ENCODE assay signal across 29 cellular contexts in genomic region chr1:236765831-236766230, GRCh38.
"Had no signal": no experiment of that assay in that cellular context is flagged by ENCODE, and none has a peak within 500 bp of the region (broad histone marks: within the 10 kb centered on the region; RNA-seq: fewer than 3 reads in every experiment).

No MANE protein-coding gene starts in this region.

- H3K9me3 ChIP-seq: ascending aorta, breast epithelium, esophagus muscularis mucosa, gastrocnemius medialis had no signal

- H3K27ac ChIP-seq: ascending aorta, breast epithelium, esophagus muscularis mucosa, foreskin keratinocyte, WERI-Rb-1 had no signal

- H3K27me3 ChIP-seq: ascending aorta, esophagus muscularis mucosa, foreskin keratinocyte, gastrocnemius medialis had no signal

- H3K4me3 ChIP-seq: ascending aorta, breast epithelium, esophagus muscularis mucosa, gastrocnemius medialis had no signal

- H3K4me1 ChIP-seq: ascending aorta, breast epithelium, foreskin keratinocyte, gastrocnemius medialis had no signal

- ATAC-seq: activated CD4-positive, CD25-positive, alpha-beta regulatory T cell treated with anti-CD3 and anti-CD28 coated beads, Interleukin-2, amount 50 U/mL, for 24 hours; activated CD8-positive, alpha-beta T cell treated with anti-CD3 and anti-CD28 coated beads for 36 hours; activated naive CD4-positive, alpha-beta T cell treated with anti-CD3 and anti-CD28 coated beads, Interleukin-2, amount 50 U/mL, for 72 hours; activated T-cell treated with anti-CD3 and anti-CD28 coated beads, Interleukin-2, amount 50 U/mL, for 4 hours; activated T-helper 17 cell treated with anti-CD3 and anti-CD28 coated beads, Interleukin-2, amount 50 U/mL, for 72 hours; effector memory CD8-positive, alpha-beta T cell; foreskin keratinocyte; gastrocnemius medialis; T-helper 17 cell had no signal

- DNase-seq: activated B cell treated with CpG ODN at 0.5 μM for 24 hours; activated CD4-positive, alpha-beta T cell treated with anti-CD3 and anti-CD28 coated beads for 48 hours; activated CD4-positive, alpha-beta T cell treated with anti-CD3 and anti-CD28 coated beads, Interleukin-2, amount 50 U/mL, for 1 hour; activated CD4-positive, alpha-beta T cell treated with anti-CD3 and anti-CD28 coated beads, Interleukin-2, amount 50 U/mL, for 48 hours; activated CD8-positive, alpha-beta memory T cell treated with anti-CD3 and anti-CD28 coated beads for 24 hours; activated CD8-positive, alpha-beta T cell treated with anti-CD3 and anti-CD28 coated beads for 36 hours; activated effector memory CD4-positive, alpha-beta T cell treated with Interleukin-2 at 50 U/mL for 16 hours; activated gamma-delta T cell treated with Interleukin-2 at 50 U/mL for 16 hours; activated naive CD4-positive, alpha-beta T cell treated with Interleukin-2 at 50 U/mL for 16 hours; activated naive CD8-positive, alpha-beta T cell treated with anti-CD3 and anti-CD28 coated beads, Interleukin-2, amount 10 ng/mL, durations not matched to agents 7 days and 5 days; activated T-cell treated with anti-CD3 and anti-CD28 coated beads, Interleukin-2, amount 50 U/mL, for 4 hours; cortex of kidney; dermis blood vessel endothelial cell; effector CD4-positive, alpha-beta T cell; effector memory CD8-positive, alpha-beta T cell; erythroblast; foreskin keratinocyte; gastrocnemius medialis; glutamatergic neuron; T-helper 1 cell; T-helper 17 cell; T1000; WERI-Rb-1 had no signal

- H3K36me3 ChIP-seq: breast epithelium, WERI-Rb-1 had no signal
